Comparison of ENCODE assay signal across 25 cellular contexts in genomic region chr16:17564856-17565255, GRCh38.
"Had no signal": no experiment of that assay in that cellular context is flagged by ENCODE, and none has a peak within 500 bp of the region (broad histone marks: within the 10 kb centered on the region; RNA-seq: fewer than 3 reads in every experiment).

No MANE protein-coding gene starts in this region.

- H3K27me3 ChIP-seq: brain microvascular endothelial cell, cardiac muscle cell had no signal

- FAIRE-seq: TTC549 had no signal

- H3K27ac ChIP-seq: brain microvascular endothelial cell, cardiac muscle cell, PC-9, VCaP had no signal

- H3K4me2 ChIP-seq: PC-9 had no signal

- ATAC-seq: T-cell had no signal

- H3K4me3 ChIP-seq: cardiac muscle cell, PC-9 had no signal

- H3K36me3 ChIP-seq: brain microvascular endothelial cell, cardiac muscle cell had no signal

- H2AFZ ChIP-seq: PC-9 had no signal

- DNase-seq: activated CD4-positive, alpha-beta memory T cell treated with anti-CD3 and anti-CD28 coated beads, Interleukin-2, amount 10 ng/mL, durations not matched to agents 7 days and 5 days; activated CD4-positive, alpha-beta T cell treated with anti-CD3 and anti-CD28 coated beads, Interleukin-2, amount 10 ng/mL, durations not matched to agents 7 days and 5 days; activated CD4-positive, CD25-positive, alpha-beta regulatory T cell; activated gamma-delta T cell treated with Interleukin-2 at 50 U/mL for 16 hours; activated naive CD4-positive, alpha-beta T cell treated with anti-CD3 and anti-CD28 coated beads, Interleukin-2, amount 10 ng/mL, durations not matched to agents 7 days and 5 days; activated naive CD8-positive, alpha-beta T cell treated with anti-CD3 and anti-CD28 coated beads for 36 hours; activated T-cell treated with anti-CD3 and anti-CD28 coated beads for 4 hours; activated T-cell treated with anti-CD3 and anti-CD28 coated beads, Interleukin-2, amount 50 U/mL, for 48 hours; brain microvascular endothelial cell; Karpas-422; MV-4-11; NCI-H1105 treated with DMSO at 0.1 percent for 48 hours; NCI-H146; NCI-H187 treated with DMSO at 0.1 percent for 48 hours; NCI-H2081 treated with DMSO at 0.1 percent for 48 hours; NCI-H446; NCI-H524; PC-9; SHP77 treated with DMSO at 0.1 percent for 48 hours; T-cell; T-helper 2 cell; T1000 had no signal
